ENCODE assay signal across 10 cellular contexts in genomic region chr3:195551381-195551978, GRCh38. TPM values are rescaled to one million over a fixed set of nuclear protein-coding genes. Genes with fewer than 3 reads are reported as not detected.
DNase-seq lines count a peak whose midpoint lies in the region; ATAC-seq lines count a peak whose summit lies in the region.
"Had no signal": no experiment of that assay in that cellular context is flagged by ENCODE, and none has a peak within 500 bp of the region (broad histone marks: within the 10 kb centered on the region; RNA-seq: fewer than 3 reads in every experiment).

No MANE protein-coding gene starts in this region.

- no peaks in the 10 kb centered on the region for H3K36me3 ChIP-seq in BLaER1
- no peaks in the 10 kb centered on the region for H3K36me3 ChIP-seq in effector memory CD4-positive, alpha-beta T cell (ENCODE audit: control insufficient read depth, insufficient read depth, low read length)
- H3K36me3 ChIP-seq in neuronal stem cell (replicated peaks in 1 of 2; ENCODE audit: control insufficient read depth in 2 of 2, insufficient read depth in 2 of 2, low read length in 2 of 2): no peaks in the 10 kb centered on the region
- H3K36me3 ChIP-seq in mesendoderm (ENCODE audit: control insufficient read depth, insufficient read depth, low read length): no peaks in the 10 kb centered on the region
- H3K36me3 ChIP-seq: HAP-1 had no signal

- no CpG with 5 or more reads among the region's 7 CpGs for WGBS in neuronal stem cell (ENCODE audit: extremely low coverage in 2 of 2, insufficient read length in 2 of 2, insufficient replicate concordance in 1 of 2), 2 donors
- WGBS in mesendoderm (ENCODE audit: extremely low coverage, insufficient coverage, low lambda C conversion rate): no CpG with 5 or more reads among the region's 7 CpGs

- H4K5ac ChIP-seq in mesendoderm (ENCODE audit: low read length): no peak overlapping the region

- H4K91ac ChIP-seq in neuronal stem cell (ENCODE audit: low read depth, low read length, poor library complexity): no peak overlapping the region

- H3K9ac ChIP-seq in BLaER1 (no peak overlapping the region), neuronal stem cell (ENCODE audit: low read depth, low read length, poor library complexity) (no peak overlapping the region), mesendoderm (ENCODE audit: low read length) (no peak overlapping the region)

- H3K27me3 ChIP-seq in BLaER1 (no peaks in the 10 kb centered on the region), neuronal stem cell (ENCODE audit: control insufficient read depth in 3 of 3, insufficient read depth in 3 of 3, low read depth in 1 of 3, low read length in 3 of 3) (peaks cover 0 to 10% (median 0%) of the 10 kb centered on the region in 3 experiments), mesendoderm (ENCODE audit: insufficient read depth, low read length, poor library complexity) (no peaks in the 10 kb centered on the region)
- no peaks in the 10 kb centered on the region for H3K27me3 ChIP-seq in effector memory CD4-positive, alpha-beta T cell (replicated peaks; ENCODE audit: control insufficient read depth, insufficient read depth, low read length, poor library complexity, severe bottlenecking)

- H3K4me2 ChIP-seq in BLaER1 (peak overlapping the region; percentile 74), neuronal stem cell (ENCODE audit: insufficient read depth, low read length, poor library complexity, severe bottlenecking) (no peak overlapping the region), mesendoderm (ENCODE audit: low read length) (no peak overlapping the region)

- peaks cover 35% of the 10 kb centered on the region for H3K4me1 ChIP-seq in BLaER1
- peaks cover 55% of the 10 kb centered on the region for H3K4me1 ChIP-seq in effector memory CD4-positive, alpha-beta T cell (ENCODE audit: control insufficient read depth, insufficient read depth, low read length, poor library complexity, severe bottlenecking)
- H3K4me1 ChIP-seq in neuronal stem cell (ENCODE audit: control insufficient read depth in 2 of 2, insufficient read depth in 1 of 2, low read depth in 1 of 2, low read length in 2 of 2): peaks cover 0 to 7% of the 10 kb centered on the region in 2 donors
- peaks cover 2% of the 10 kb centered on the region for H3K4me1 ChIP-seq in mesendoderm (ENCODE audit: control insufficient read depth, low read depth, low read length)

- H3K4ac ChIP-seq in neuronal stem cell (ENCODE audit: low read length) (no peak overlapping the region), mesendoderm (ENCODE audit: low read depth, low read length) (no peak overlapping the region)

- H4K20me1 ChIP-seq in BLaER1: no peaks in the 10 kb centered on the region

- H3K4me3 ChIP-seq in BLaER1 (no peak overlapping the region), neuronal stem cell (ENCODE audit: low read length in 2 of 2) (no peak overlapping the region), mesendoderm (ENCODE audit: low read length) (no peak overlapping the region)
- no peak overlapping the region for H3K4me3 ChIP-seq in effector memory CD4-positive, alpha-beta T cell (ENCODE audit: insufficient read depth, low read depth, low read length, poor library complexity, severe bottlenecking)
- H3K4me3 ChIP-seq: HAP-1 had no signal

- H3K23ac ChIP-seq in neuronal stem cell (ENCODE audit: low read depth, low read length, poor library complexity) (no peak overlapping the region), mesendoderm (ENCODE audit: low read length) (no peak overlapping the region)

- H3K56ac ChIP-seq in mesendoderm (ENCODE audit: low read length): no peak overlapping the region

- H3K79me2 ChIP-seq in mesendoderm (ENCODE audit: control insufficient read depth, insufficient read depth, low read length): no peaks in the 10 kb centered on the region

- H3K27ac ChIP-seq in BLaER1 (no peak overlapping the region), neuronal stem cell (replicated peaks; ENCODE audit: low read length) (no peak overlapping the region), mesendoderm (ENCODE audit: low read depth, low read length) (no peak overlapping the region)
- peak overlapping the region; percentile 73 for H3K27ac ChIP-seq in effector memory CD4-positive, alpha-beta T cell (ENCODE audit: insufficient read depth, low read length, poor library complexity, severe bottlenecking)

- DNase-seq in GM03348 (ENCODE audit: low spot score) (peak; percentile 28), neuronal stem cell (ENCODE audit: low spot score) (no peak), mesendoderm (no peak)
- no peak for DNase-seq in effector memory CD4-positive, alpha-beta T cell
- no peak for DNase-seq in activated CD4-positive, CD25-positive, alpha-beta regulatory T cell (lab: John Stamatoyannopoulos, UW)
- DNase-seq: NCI-H2029 had no signal

- H2AFZ ChIP-seq in neuronal stem cell (ENCODE audit: low read length): peak overlapping the region; percentile 28

- H2BK15ac ChIP-seq in neuronal stem cell (ENCODE audit: low read length) (no peak overlapping the region), mesendoderm (replicated peaks; ENCODE audit: low read depth) (no peak overlapping the region)

- no peak overlapping the region for H4K8ac ChIP-seq in neuronal stem cell (ENCODE audit: low read depth, low read length)
- no peak overlapping the region for H4K8ac ChIP-seq in mesendoderm (ENCODE audit: low read depth, low read length)

- H2BK5ac ChIP-seq in neuronal stem cell (ENCODE audit: low read length) (no peak overlapping the region), mesendoderm (ENCODE audit: low read length) (no peak overlapping the region)

- H2BK120ac ChIP-seq in neuronal stem cell (ENCODE audit: low read depth, low read length): no peak overlapping the region
- no peak overlapping the region for H2BK120ac ChIP-seq in mesendoderm (ENCODE audit: low read depth, low read length)

- no peaks in the 10 kb centered on the region for H3K9me3 ChIP-seq in BLaER1
- H3K9me3 ChIP-seq in effector memory CD4-positive, alpha-beta T cell (ENCODE audit: control insufficient read depth, low read length): no peaks in the 10 kb centered on the region
- no peaks in the 10 kb centered on the region for H3K9me3 ChIP-seq in neuronal stem cell (replicated peaks in 1 of 2; ENCODE audit: control insufficient read depth in 2 of 2, insufficient read depth in 1 of 2, low read depth in 1 of 2, low read length in 2 of 2)
- H3K9me3 ChIP-seq: HAP-1 had no signal

- H3K18ac ChIP-seq in neuronal stem cell (ENCODE audit: low read length): no peak overlapping the region
- no peak overlapping the region for H3K18ac ChIP-seq in mesendoderm (ENCODE audit: low read length)

- no peak overlapping the region for H3K14ac ChIP-seq in neuronal stem cell (ENCODE audit: low read length)

- no peak overlapping the region for H2AK5ac ChIP-seq in neuronal stem cell (ENCODE audit: low read depth, low read length)
- H2AK5ac ChIP-seq in mesendoderm (ENCODE audit: low read length): no peak overlapping the region

- H2BK12ac ChIP-seq in neuronal stem cell (ENCODE audit: low read length): no peak overlapping the region

- ATAC-seq in GM21447 (IDR thresholded peaks at IDR 0.05; ENCODE audit: unreplicated experiment) (no peak), HG03108 (IDR thresholded peaks at IDR 0.05; ENCODE audit: unreplicated experiment) (no peak)

- H3K79me1 ChIP-seq in neuronal stem cell (ENCODE audit: low read depth, low read length): no peaks in the 10 kb centered on the region
- H3K79me1 ChIP-seq in mesendoderm (ENCODE audit: low read length): no peaks in the 10 kb centered on the region

RNA-seq across cellular contexts. Expression of gene PPP1R2, which starts 8.4 kb away (rescaled TPM):
- 21.8 TPM for polyA plus RNA-seq in neuronal stem cell (2013, experiment 1 of 2)
- polyA plus RNA-seq in neuronal stem cell (2013, experiment 2 of 2): 21.1 TPM
- 20.5 TPM for polyA plus RNA-seq in mesendoderm (2013, experiment 1 of 2)
- 20.5 TPM for polyA plus RNA-seq in mesendoderm (2013, experiment 2 of 2)

RNA-seq across cellular contexts. Expression of gene APOD, which starts 32.3 kb away (rescaled TPM):
- not detected for polyA plus RNA-seq in neuronal stem cell (2013, experiment 1 of 2)
- not detected for polyA plus RNA-seq in neuronal stem cell (2013, experiment 2 of 2)
- 0.07 TPM for polyA plus RNA-seq in mesendoderm (2013, experiment 1 of 2)
- 0.04 TPM for polyA plus RNA-seq in mesendoderm (2013, experiment 2 of 2)
